Comparison of ENCODE assay signal across 24 cellular contexts in the genomic region with DNA sequence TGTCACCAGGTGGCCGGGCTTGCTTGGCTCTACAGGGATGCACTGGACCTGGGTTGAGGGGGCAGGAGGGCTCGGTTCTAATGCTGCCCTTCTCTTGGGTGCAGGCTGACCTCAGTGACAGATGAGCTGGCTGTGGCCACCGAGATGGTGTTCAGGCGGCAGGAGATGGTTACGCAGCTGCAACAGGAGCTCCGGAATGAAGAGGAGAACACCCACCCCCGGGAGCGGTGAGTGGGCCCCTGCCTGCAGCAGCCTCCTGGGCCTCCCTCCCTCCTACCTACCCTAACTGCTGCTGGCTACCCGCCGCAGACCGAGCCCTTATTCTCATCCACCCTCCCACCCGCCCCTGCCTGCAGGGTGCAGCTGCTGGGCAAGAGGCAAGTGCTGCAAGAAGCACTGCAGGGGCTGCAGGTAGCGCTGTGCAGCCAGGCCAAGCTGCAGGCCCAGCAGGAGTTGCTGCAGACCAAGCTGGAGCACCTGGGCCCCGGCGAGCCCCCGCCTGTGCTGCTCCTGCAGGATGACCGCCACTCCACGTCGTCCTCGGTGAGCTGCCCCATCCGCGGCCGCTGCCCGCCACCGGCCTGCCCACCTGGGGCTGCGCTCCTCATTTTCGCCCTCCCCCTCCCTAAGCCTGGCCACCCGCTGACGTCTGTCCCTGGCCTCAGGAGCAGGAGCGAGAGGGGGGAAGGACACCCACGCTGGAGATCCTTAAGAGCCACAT. TPM values are rescaled to one million over a fixed set of nuclear protein-coding genes. Genes with fewer than 3 reads are reported as not detected.
DNase-seq lines count a peak whose midpoint lies in the region; ATAC-seq, FAIRE-seq and TF ChIP-seq lines count a peak whose summit lies in the region.
"Had no signal": no experiment of that assay in that cellular context is flagged by ENCODE, and none has a peak within 500 bp of the region (broad histone marks: within the 10 kb centered on the region; RNA-seq: fewer than 3 reads in every experiment).

No MANE protein-coding gene starts in this region.

- no peak overlapping the region for H3K27ac ChIP-seq in CD8-positive, alpha-beta memory T cell (ENCODE audit: low read depth, low read length)
- no peak overlapping the region for H3K27ac ChIP-seq in HEK293 (ENCODE audit: extremely low read depth, low read depth, low read length)
- H3K27ac ChIP-seq in kidney (ENCODE audit: low read depth in 2 of 2, low read length in 2 of 2), result no peak overlapping the region
- H3K27ac ChIP-seq in effector memory CD4-positive, alpha-beta T cell (ENCODE audit: insufficient read depth, low read length, poor library complexity, severe bottlenecking), result no peak overlapping the region
- H3K27ac ChIP-seq: HL-60, prostate gland, thoracic aorta, vagina had no signal

- CTCF ChIA-PET in CD8-positive, alpha-beta memory T cell (lab: Charles Lee), result interaction anchor here (0.7 to 2.4 kb wide), 6 partner anchors 12 to 242 kb away, joined by 3 to 29 read pairs (median 6); partner anchors contain the start of genes BLM, HDDC3, MAN2A2 and UNC45A
- CTCF ChIA-PET in HEK293 (lab: Yijun Ruan, JAX), result interaction anchor here (0.5 to 2.3 kb wide), 5 partner anchors 12 to 382 kb away, joined by 3 to 13 read pairs (median 6); partner anchors contain the start of genes HDDC3 and MAN2A2

- no peak for TF ChIP-seq CTCF in HEK293 (tag by site-specific recombination; IDR thresholded peaks at IDR 0.05)
- TF ChIP-seq CTCF in kidney (IDR thresholded peaks at IDR 0.05; ENCODE audit: borderline replicate concordance, extremely low read depth, insufficient read depth), result no peak

- no peak for ATAC-seq in HG03521 (IDR thresholded peaks at IDR 0.05; ENCODE audit: unreplicated experiment)
- ATAC-seq: activated naive CD8-positive, alpha-beta T cell treated with anti-CD3 and anti-CD28 coated beads, Interleukin-2, amount 50 U/mL, for 24 hours; GM12878; PC-3 had no signal

- H3K9me3 Mint-ChIP-seq in CD8-positive, alpha-beta memory T cell, result no peaks in the 10 kb centered on the region
- H3K9me3 Mint-ChIP-seq: activated CD8-positive, alpha-beta T cell treated with anti-CD3 and anti-CD28 coated beads for 36 hours; activated naive CD8-positive, alpha-beta T cell treated with anti-CD3 and anti-CD28 coated beads, Interleukin-2, amount 50 U/mL, for 24 hours; naive B cell; stimulated activated naive CD8-positive, alpha-beta T cell treated with anti-CD3 and anti-CD28 coated beads, Interleukin-15, Interleukin-2, amounts not matched to agents 100 ng/mL and 50 ng/mL, for 24 hours had no signal

- H3K4me1 ChIP-seq in CD8-positive, alpha-beta memory T cell (ENCODE audit: insufficient read depth, low read length), result peaks cover 9% of the 10 kb centered on the region
- H3K4me1 ChIP-seq in HEK293 (ENCODE audit: control insufficient read depth, insufficient read depth, low read length) (no peaks in the 10 kb centered on the region), kidney (ENCODE audit: control insufficient read depth in 1 of 2, insufficient read depth in 1 of 2, low read depth in 1 of 2, low read length in 2 of 2) (peaks cover 0 to 10% of the 10 kb centered on the region in 2 donors)
- no peaks in the 10 kb centered on the region for H3K4me1 ChIP-seq in effector memory CD4-positive, alpha-beta T cell (ENCODE audit: control insufficient read depth, insufficient read depth, low read length, poor library complexity, severe bottlenecking)

- peaks cover 18 to 21% of the 10 kb centered on the region in 2 donors for H3K27me3 Mint-ChIP-seq in CD8-positive, alpha-beta memory T cell
- H3K27me3 Mint-ChIP-seq: naive B cell; stimulated activated naive CD8-positive, alpha-beta T cell treated with anti-CD3 and anti-CD28 coated beads, Interleukin-15, Interleukin-2, amounts not matched to agents 100 ng/mL and 50 ng/mL, for 24 hours had no signal

- no peak overlapping the region for H3K4me3 ChIP-seq in CD8-positive, alpha-beta memory T cell (ENCODE audit: low read length)
- no peak overlapping the region for H3K4me3 ChIP-seq in HEK293 (ENCODE audit: low read depth, low read length)
- no peak overlapping the region for H3K4me3 ChIP-seq in kidney (ENCODE audit: low read length in 2 of 2)
- H3K4me3 ChIP-seq in effector memory CD4-positive, alpha-beta T cell (ENCODE audit: insufficient read depth, low read depth, low read length, poor library complexity, severe bottlenecking), result no peak overlapping the region
- H3K4me3 ChIP-seq: GM12878, prostate gland, thoracic aorta, vagina had no signal

- H3K4me3 Mint-ChIP-seq in CD8-positive, alpha-beta memory T cell, result peak overlapping the region in 4 of 7 donors; percentile 23 to 87 (median 50)
- H3K4me3 Mint-ChIP-seq: activated CD8-positive, alpha-beta T cell treated with anti-CD3 and anti-CD28 coated beads for 36 hours; activated naive CD8-positive, alpha-beta T cell treated with anti-CD3 and anti-CD28 coated beads, Interleukin-2, amount 50 U/mL, for 24 hours; CD4-positive, CD25-positive, alpha-beta regulatory T cell; naive B cell; stimulated activated naive CD8-positive, alpha-beta T cell treated with anti-CD3 and anti-CD28 coated beads, Interleukin-15, Interleukin-2, amounts not matched to agents 100 ng/mL and 50 ng/mL, for 24 hours had no signal

- H3K36me3 ChIP-seq in CD8-positive, alpha-beta memory T cell (ENCODE audit: insufficient read depth, low read length), result no peaks in the 10 kb centered on the region
- no peaks in the 10 kb centered on the region for H3K36me3 ChIP-seq in HEK293 (ENCODE audit: control insufficient read depth in 2 of 2, insufficient read depth in 1 of 2, low read length in 2 of 2)
- H3K36me3 ChIP-seq in kidney (ENCODE audit: control insufficient read depth in 1 of 2, insufficient read depth in 2 of 2, low read length in 2 of 2), result peaks cover 4 to 5% of the 10 kb centered on the region in 2 donors
- H3K36me3 ChIP-seq in effector memory CD4-positive, alpha-beta T cell (ENCODE audit: control insufficient read depth, insufficient read depth, low read length), result no peaks in the 10 kb centered on the region

- H3K27me3 ChIP-seq in CD8-positive, alpha-beta memory T cell (ENCODE audit: insufficient read depth, low read length, poor library complexity, severe bottlenecking), result no peaks in the 10 kb centered on the region
- no peaks in the 10 kb centered on the region for H3K27me3 ChIP-seq in effector memory CD4-positive, alpha-beta T cell (replicated peaks; ENCODE audit: control insufficient read depth, insufficient read depth, low read length, poor library complexity, severe bottlenecking)
- H3K27me3 ChIP-seq: vagina had no signal

- FAIRE-seq in kidney (lab: Jason Lieb, UNC), result no peak
- FAIRE-seq: D721Med, GM12878, islet of Langerhans had no signal

- no peak overlapping the region for H3K9ac ChIP-seq in kidney (ENCODE audit: low read length in 2 of 2)

- intact Hi-C loops in kidney (cut with DNase I), result no loop called here

- H3K4me1 Mint-ChIP-seq in CD8-positive, alpha-beta memory T cell, result peaks cover 10 to 24% (median 10%) of the 10 kb centered on the region in 3 donors

- POLR2A ChIA-PET in CD8-positive, alpha-beta memory T cell (lab: Charles Lee), result interaction anchor here (1.5 to 1.6 kb wide), 2 partner anchors 12 to 42 kb away, joined by 4 to 5 read pairs; no protein-coding TSS in a partner anchor
- POLR2A ChIA-PET in HEK293 (lab: Yijun Ruan, JAX), result interaction anchor here (0.5 to 1.0 kb wide), 4 partner anchors 20 to 1992 kb away, joined by 3 to 8 read pairs (median 4); no protein-coding TSS in a partner anchor

- H3K36me3 Mint-ChIP-seq in CD8-positive, alpha-beta memory T cell, result no peaks in the 10 kb centered on the region
- H3K36me3 Mint-ChIP-seq: CD4-positive, CD25-positive, alpha-beta regulatory T cell; naive B cell had no signal

- no peaks in the 10 kb centered on the region for H3K9me3 ChIP-seq in CD8-positive, alpha-beta memory T cell (ENCODE audit: low read length)
- H3K9me3 ChIP-seq in HEK293 (ENCODE audit: control insufficient read depth, insufficient read depth, low read depth, low read length) (no peaks in the 10 kb centered on the region), kidney (ENCODE audit: control insufficient read depth in 1 of 2, low read length in 2 of 2) (no peaks in the 10 kb centered on the region)
- H3K9me3 ChIP-seq in effector memory CD4-positive, alpha-beta T cell (ENCODE audit: control insufficient read depth, low read length), result no peaks in the 10 kb centered on the region
- H3K9me3 ChIP-seq: prostate gland, thoracic aorta, vagina had no signal

- H3K27ac Mint-ChIP-seq in CD8-positive, alpha-beta memory T cell, result no peak overlapping the region
- H3K27ac Mint-ChIP-seq: activated CD8-positive, alpha-beta T cell treated with anti-CD3 and anti-CD28 coated beads for 36 hours; activated naive CD8-positive, alpha-beta T cell treated with anti-CD3 and anti-CD28 coated beads, Interleukin-2, amount 50 U/mL, for 24 hours; naive B cell; stimulated activated naive CD8-positive, alpha-beta T cell treated with anti-CD3 and anti-CD28 coated beads, Interleukin-15, Interleukin-2, amounts not matched to agents 100 ng/mL and 50 ng/mL, for 24 hours had no signal

- DNase-seq in CD8-positive, alpha-beta memory T cell, result no peak
- peak; percentile 68 for DNase-seq in kidney
- no peak for DNase-seq in NCI-H2171 treated with DMSO at 0.1 percent for 48 hours (lab: John Stamatoyannopoulos, UW)
- DNase-seq in effector memory CD4-positive, alpha-beta T cell, result no peak
- DNase-seq: activated CD8-positive, alpha-beta T cell treated with anti-CD3 and anti-CD28 coated beads for 36 hours; activated naive CD8-positive, alpha-beta T cell treated with anti-CD3 and anti-CD28 coated beads, Interleukin-2, amount 50 U/mL, for 24 hours; CD4-positive, CD25-positive, alpha-beta regulatory T cell; cerebellar nuclear complex; EL; MV-4-11; naive B cell; NCI-H1694 treated with DMSO at 0.1 percent for 48 hours; NCI-H524; PC-3 had no signal

TF ChIP-seq in HEK293, 187 proteins besides CTCF, POLR2A, EP300 and RAD21 (continues in another document):
- no peak for TF ChIP-seq ZNF548 (tag by site-specific recombination; IDR thresholded peaks at IDR 0.05)

RNA-seq across cellular contexts. Expression of gene FES, which starts 5.6 kb away (rescaled TPM):
- 1 to 10 TPM; 2.5 to 2.6 TPM for total RNA-seq in CD8-positive, alpha-beta memory T cell
- 0.28 TPM for polyA plus RNA-seq in CD8-positive, alpha-beta memory T cell
- 33.5 TPM for total RNA-seq in kidney
- 9.3 TPM for polyA plus RNA-seq in kidney (ENCODE audit: insufficient read depth, low read depth, low replicate concordance)

RNA-seq across cellular contexts. Expression of gene MAN2A2, which starts 13.2 kb away (rescaled TPM):
- 10 to 100 TPM; 90.7 to 92.7 TPM for total RNA-seq in CD8-positive, alpha-beta memory T cell
- polyA plus RNA-seq in CD8-positive, alpha-beta memory T cell, result 10.8 TPM
- total RNA-seq in kidney, result 56.3 TPM
- 11.4 TPM for polyA plus RNA-seq in kidney (ENCODE audit: insufficient read depth, low read depth, low replicate concordance)

RNA-seq across cellular contexts. Expression of gene FURIN, which starts 21.5 kb away (rescaled TPM):
- total RNA-seq in CD8-positive, alpha-beta memory T cell, result 100 to 1,000 TPM; 121 to 124 TPM
- polyA plus RNA-seq in CD8-positive, alpha-beta memory T cell, result 11.7 TPM
- 75.9 TPM for total RNA-seq in kidney
- 36.4 TPM for polyA plus RNA-seq in kidney (ENCODE audit: insufficient read depth, low read depth, low replicate concordance)

RNA-seq across cellular contexts. Expression of gene HDDC3, which starts 42.5 kb away (rescaled TPM):
- total RNA-seq in CD8-positive, alpha-beta memory T cell, result 10 to 100 TPM; 39.5 to 43.5 TPM
- 34.7 TPM for polyA plus RNA-seq in CD8-positive, alpha-beta memory T cell
- total RNA-seq in kidney, result 15.5 TPM
- polyA plus RNA-seq in kidney (ENCODE audit: insufficient read depth, low read depth, low replicate concordance), result 47.3 TPM

RNA-seq across cellular contexts. Expression of gene UNC45A, which starts 45.2 kb away (rescaled TPM):
- 10 to 100 TPM; 74.6 to 78.2 TPM for total RNA-seq in CD8-positive, alpha-beta memory T cell
- 68.6 TPM for polyA plus RNA-seq in CD8-positive, alpha-beta memory T cell
- 62.8 TPM for total RNA-seq in kidney
- polyA plus RNA-seq in kidney (ENCODE audit: insufficient read depth, low read depth, low replicate concordance), result 48.9 TPM
